ENCODE assay signal across 21 cellular contexts in the genomic region with DNA sequence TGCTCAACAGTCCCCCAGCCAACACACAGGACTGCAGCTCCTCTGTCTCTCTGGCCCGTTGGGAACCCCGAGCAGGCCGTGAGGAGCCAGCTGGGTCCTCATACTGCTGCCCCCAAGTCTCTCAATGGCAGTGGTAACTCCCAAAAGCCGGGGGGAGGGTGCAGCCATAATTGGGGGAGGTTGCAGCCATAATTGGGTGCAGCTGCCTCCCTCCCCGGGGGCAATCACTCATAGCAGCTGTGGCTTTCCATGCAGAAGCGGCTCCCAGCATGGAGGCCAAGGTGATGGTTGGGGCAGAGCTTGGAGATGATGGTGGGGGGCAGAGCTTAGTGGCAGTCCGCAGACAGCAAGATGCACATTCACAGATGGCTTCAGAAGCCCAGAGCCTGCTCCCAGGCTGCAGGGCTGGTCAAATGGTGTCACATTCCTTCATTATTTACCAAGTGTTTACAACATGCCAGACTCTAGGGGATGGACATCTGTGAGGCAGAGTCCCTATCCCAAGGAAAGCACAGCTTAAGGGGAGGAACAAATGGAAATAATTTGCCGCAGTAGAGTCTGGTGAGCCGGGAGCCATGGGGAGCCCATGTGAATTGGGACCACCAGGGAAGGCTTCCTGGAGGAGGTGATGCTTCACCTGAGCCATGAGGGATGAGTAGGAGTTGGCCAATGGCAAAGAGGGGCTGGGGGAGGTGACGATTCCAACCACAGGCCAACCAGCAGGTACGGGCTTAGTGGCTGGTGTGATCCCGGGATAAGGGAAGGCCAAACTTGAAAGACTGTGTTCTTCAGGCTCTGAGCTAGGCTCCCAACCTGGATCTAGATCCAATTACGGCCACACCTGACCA. TPM values are rescaled to one million over a fixed set of nuclear protein-coding genes. Genes with fewer than 3 reads are reported as not detected.
"Had no signal": no experiment of that assay in that cellular context is flagged by ENCODE, and none has a peak within 500 bp of the region (broad histone marks: within the 10 kb centered on the region; RNA-seq: fewer than 3 reads in every experiment).

No MANE protein-coding gene starts in this region.

- H3K27ac ChIP-seq: adrenal gland, esophagus muscularis mucosa, gastrocnemius medialis, sigmoid colon, thoracic aorta had no signal

- H3K9me3 ChIP-seq: adrenal gland, esophagus muscularis mucosa, gastrocnemius medialis, sigmoid colon, thoracic aorta had no signal

- H3K36me3 ChIP-seq: adrenal gland, esophagus muscularis mucosa, gastrocnemius medialis, sigmoid colon, thoracic aorta had no signal

- H3K27me3 ChIP-seq: adrenal gland, gastrocnemius medialis had no signal

- FAIRE-seq: astrocyte, colon, keratinocyte had no signal

- DNase-seq: activated B cell treated with CpG ODN at 0.5 μM for 24 hours; activated CD4-positive, alpha-beta T cell treated with anti-CD3 and anti-CD28 coated beads for 36 hours; activated CD4-positive, alpha-beta T cell treated with anti-CD3 and anti-CD28 coated beads, Interleukin-2, amount 50 U/mL, for 4 hours; activated CD8-positive, alpha-beta memory T cell treated with anti-CD3 and anti-CD28 coated beads for 24 hours; activated CD8-positive, alpha-beta memory T cell treated with anti-CD3 and anti-CD28 coated beads, Interleukin-2, amount 50 U/mL, for 4 hours; activated naive CD4-positive, alpha-beta T cell; activated T-cell treated with anti-CD3 and anti-CD28 coated beads, Interleukin-2, amount 50 U/mL, for 24 hours; adrenal gland; effector memory CD4-positive, alpha-beta T cell; gastrocnemius medialis; head of caudate nucleus; left colon; sigmoid colon; stimulated activated CD4-positive, alpha-beta T cell treated with anti-CD3 and anti-CD28 coated beads, Interleukin-2, amount 100 ng/mL, for 48 hours; stimulated activated naive CD4-positive, alpha-beta T cell; T-helper 9 cell had no signal

- H3K4me3 ChIP-seq: adrenal gland, esophagus muscularis mucosa, gastrocnemius medialis, sigmoid colon, thoracic aorta had no signal

- ATAC-seq: activated CD4-positive, alpha-beta T cell treated with anti-CD3 and anti-CD28 coated beads for 36 hours; gastrocnemius medialis; left colon had no signal

- H3K4me1 ChIP-seq: adrenal gland, gastrocnemius medialis, sigmoid colon had no signal

RNA-seq across cellular contexts. Expression of a gene that starts 8.2 kb away (rescaled TPM):
- polyA plus RNA-seq: keratinocyte had no signal

RNA-seq across cellular contexts. Expression of a gene that starts 35.9 kb away (rescaled TPM):
- polyA plus RNA-seq: adrenal gland, keratinocyte, sigmoid colon had no signal
